1 cellular context compared by ENCODE assay signal in genomic region chr3:171066216-171066615, GRCh38.
TF ChIP-seq lines count a peak whose summit lies in the region.

No MANE protein-coding gene starts in this region.

TF ChIP-seq in K562, 482 proteins besides CTCF, POLR2A, EP300 and RAD21 (continued from another document):
- TF ChIP-seq CLOCK (CRISPR knock-in tag; IDR thresholded peaks at IDR 0.05; ENCODE audit: borderline replicate concordance) (no peak), PBX2 (CRISPR knock-in tag; IDR thresholded peaks at IDR 0.05; ENCODE audit: low read depth) (no peak), PBX2 (tag; conservative IDR thresholded peaks at IDR 0.05; ENCODE audit: low read depth) (0 out of 2 replicates have a peak, but pooled peaks have one; percentile 8)
TF ChIP-seq in K562: peak in this region for 1.
